In genomic region chr6:110900028-110900598, GRCh38 we compare ENCODE assay signal across 2 cellular contexts.
TF ChIP-seq lines count a peak whose summit lies in the region.

No MANE protein-coding gene starts in this region.

TF ChIP-seq in HepG2, 621 proteins besides CTCF, POLR2A, EP300 and RAD21:
- TF ChIP-seq HNF4A (CRISPR knock-in tag; IDR thresholded peaks at IDR 0.05) (no peak), RBM22 (optimal IDR thresholded peaks at IDR 0.05; ENCODE audit: low read length) (peak; percentile 93), HOXA7 (CRISPR knock-in tag; IDR thresholded peaks at IDR 0.05) (no peak), PAF1 (CRISPR knock-in tag; IDR thresholded peaks at IDR 0.05) (peak; percentile 71)

TF ChIP-seq in H1, 55 proteins besides CTCF, POLR2A, EP300 and RAD21:
- TF ChIP-seq TBP (IDR thresholded peaks at IDR 0.05; ENCODE audit: low read depth, low read length) (no peak), POLR2AphosphoS5 (IDR thresholded peaks at IDR 0.05; ENCODE audit: low read depth, low read length) (peak; percentile 82)
